8 cellular contexts compared by ENCODE assay signal in the genomic region with DNA sequence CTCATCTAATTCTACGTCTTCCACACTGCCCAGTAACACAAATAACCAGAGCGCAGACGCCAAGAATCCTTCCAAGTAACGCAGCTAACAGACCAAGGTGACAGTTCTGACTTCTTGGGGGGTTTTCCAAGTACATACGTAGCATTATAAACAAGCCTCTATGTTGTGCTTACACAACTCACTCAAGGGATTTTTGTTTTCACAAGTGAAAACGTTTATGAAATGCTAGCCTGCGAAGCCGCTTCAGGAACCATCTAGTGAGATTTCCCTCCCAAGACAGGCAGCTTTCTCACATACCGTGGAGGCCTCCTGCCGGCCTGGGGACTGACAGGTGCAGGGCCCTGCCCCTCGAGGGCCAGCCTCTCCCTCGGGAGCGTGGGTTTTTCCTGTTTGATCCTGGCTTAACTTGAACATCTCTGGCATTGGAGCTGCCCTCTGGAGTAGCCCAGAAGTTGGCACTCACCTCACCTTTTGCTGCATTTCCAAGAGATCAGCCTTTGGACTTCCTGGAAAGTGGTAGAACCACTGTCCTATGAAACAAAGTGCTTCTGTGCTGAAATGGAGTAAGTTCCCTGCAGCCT.
DNase-seq lines count a peak whose midpoint lies in the region; ATAC-seq, FAIRE-seq and TF ChIP-seq lines count a peak whose summit lies in the region.

No MANE protein-coding gene starts in this region.

- H3K36me3 ChIP-seq in Karpas-422 (ENCODE audit: insufficient read depth, low read length) (peaks cover 35% of the 10 kb centered on the region), small intestine (ENCODE audit: control insufficient read depth in 2 of 2, insufficient read depth in 2 of 2, low read length in 2 of 2) (no peaks in the 10 kb centered on the region), body of pancreas (replicated peaks in 1 of 2; ENCODE audit: insufficient read depth in 1 of 2, low read depth in 2 of 2) (no peaks in the 10 kb centered on the region)

- 18 to 49% (median 43%) methylated on average over 13 of the region's 13 CpGs for WGBS in small intestine, 3 donors
- 53 to 68% methylated on average over 13 of the region's 13 CpGs for WGBS in body of pancreas, 2 donors

- H3K27me3 Mint-ChIP-seq in stimulated activated naive CD8-positive, alpha-beta T cell treated with anti-CD3 and anti-CD28 coated beads, Interleukin-15, amount 100 ng/mL, for 72 hours = no peaks in the 10 kb centered on the region

- H3K27me3 ChIP-seq in Karpas-422 (ENCODE audit: low read length) = no peaks in the 10 kb centered on the region
- H3K27me3 ChIP-seq in small intestine (ENCODE audit: control insufficient read depth in 2 of 2, insufficient read depth in 2 of 2, low read length in 2 of 2) = no peaks in the 10 kb centered on the region
- no peaks in the 10 kb centered on the region for H3K27me3 ChIP-seq in body of pancreas

- H3K4me1 Mint-ChIP-seq in stimulated activated naive CD8-positive, alpha-beta T cell treated with anti-CD3 and anti-CD28 coated beads, Interleukin-15, amount 100 ng/mL, for 72 hours = peaks cover 9% of the 10 kb centered on the region

- no peak for TF ChIP-seq POLR2A in body of pancreas (IDR thresholded peaks at IDR 0.05)

- H3K9ac ChIP-seq in Karpas-422 (ENCODE audit: low read length) = peak overlapping the region; percentile 86

- H3K9me3 Mint-ChIP-seq in stimulated activated naive CD8-positive, alpha-beta T cell treated with anti-CD3 and anti-CD28 coated beads, Interleukin-15, amount 100 ng/mL, for 72 hours = no peaks in the 10 kb centered on the region

- no peak for FAIRE-seq in small intestine (lab: Jason Lieb, UNC)

- H3K9me2 ChIP-seq in Karpas-422 (replicated peaks; ENCODE audit: insufficient read depth, low read length) = no peaks in the 10 kb centered on the region

- H2AFZ ChIP-seq in Karpas-422 (ENCODE audit: low read length) = no peak overlapping the region

- DNase-seq in Karpas-422 (peak; percentile 78), small intestine (peak; percentile 91), body of pancreas (no peak), D341Med (ENCODE audit: low spot score) (no peak)
- DNase-seq in stimulated activated naive CD8-positive, alpha-beta T cell treated with anti-CD3 and anti-CD28 coated beads, Interleukin-15, amount 100 ng/mL, for 72 hours = no peak

- intact Hi-C loops in body of pancreas (cut with DNase I) = loop anchor here (10.0 kb wide), 1 partner anchor 97 kb away; no protein-coding TSS in a partner anchor

- H3K27ac ChIP-seq in Karpas-422 (ENCODE audit: low read length) = peak overlapping the region; percentile 99
- H3K27ac ChIP-seq in small intestine (ENCODE audit: low read depth in 1 of 2, low read length in 1 of 2) = peak overlapping the region; percentile 45 to 55
- no peak overlapping the region for H3K27ac ChIP-seq in body of pancreas

- no peaks in the 10 kb centered on the region for H4K20me1 ChIP-seq in Karpas-422 (ENCODE audit: insufficient read depth, low read depth, low read length)

- H3K9me3 ChIP-seq in Karpas-422 (ENCODE audit: low read length) (no peaks in the 10 kb centered on the region), small intestine (ENCODE audit: control insufficient read depth, low read depth) (no peaks in the 10 kb centered on the region), body of pancreas (no peaks in the 10 kb centered on the region)

- no peak for TF ChIP-seq CTCF in body of pancreas (IDR thresholded peaks at IDR 0.05)

- peak overlapping the region; percentile 66 for H3K4me3 ChIP-seq in Karpas-422 (ENCODE audit: low read length)
- no peak overlapping the region for H3K4me3 ChIP-seq in small intestine (ENCODE audit: low read depth in 1 of 2, low read length in 2 of 2)
- H3K4me3 ChIP-seq in body of pancreas = no peak overlapping the region

- H3K4me2 ChIP-seq in Karpas-422 (ENCODE audit: low read depth, low read length, poor library complexity, severe bottlenecking) = peak overlapping the region; percentile 77

- peaks cover 16% of the 10 kb centered on the region for H3K79me2 ChIP-seq in Karpas-422 (ENCODE audit: low read length)

- no peak overlapping the region for H3K4me3 Mint-ChIP-seq in stimulated activated naive CD8-positive, alpha-beta T cell treated with anti-CD3 and anti-CD28 coated beads, Interleukin-15, amount 100 ng/mL, for 72 hours

- H3K27ac Mint-ChIP-seq in stimulated activated naive CD8-positive, alpha-beta T cell treated with anti-CD3 and anti-CD28 coated beads, Interleukin-15, amount 100 ng/mL, for 72 hours = no peak overlapping the region

- H3K4me1 ChIP-seq in Karpas-422 (ENCODE audit: low read length) (peaks cover 88% of the 10 kb centered on the region), small intestine (ENCODE audit: control insufficient read depth in 2 of 2, insufficient read depth in 1 of 2, low read depth in 1 of 2, low read length in 1 of 2) (peaks cover 2% of the 10 kb centered on the region in 2 donors), body of pancreas (peaks cover 27% of the 10 kb centered on the region)

- peak; percentile 48 for ATAC-seq in GM19023 (IDR thresholded peaks at IDR 0.05; ENCODE audit: unreplicated experiment)
- ATAC-seq in HG02623 (IDR thresholded peaks at IDR 0.05; ENCODE audit: unreplicated experiment) = peak; percentile 51
- ATAC-seq in esophagus mucosa = no peak
- ATAC-seq in body of pancreas = no peak
- ATAC-seq in stimulated activated naive CD8-positive, alpha-beta T cell treated with anti-CD3 and anti-CD28 coated beads, Interleukin-15, amount 100 ng/mL, for 72 hours = no peak

Comparison
In these comparisons a context has a peak if more than half of its experiments do, and no peak if none do; other contexts are left out.
1. ATAC-seq: peak in GM19023 (single experiment) and HG02623 (single experiment); none in esophagus mucosa (single experiment), body of pancreas (single experiment) and stimulated activated naive CD8-positive, alpha-beta T cell treated with anti-CD3 and anti-CD28 coated beads, Interleukin-15, amount 100 ng/mL, for 72 hours (single experiment).
2. DNase-seq: peak in Karpas-422 (single experiment) and small intestine (single experiment); none in body of pancreas (0 of 4), D341Med (single experiment) and stimulated activated naive CD8-positive, alpha-beta T cell treated with anti-CD3 and anti-CD28 coated beads, Interleukin-15, amount 100 ng/mL, for 72 hours (0 of 2).
3. H3K27ac ChIP-seq: peak in Karpas-422 (single experiment) and small intestine (2 of 2); none in body of pancreas (0 of 4).